Comparison of ENCODE assay signal across 10 cellular contexts in genomic region chr5:43033845-43034590, GRCh38. TPM values are rescaled to one million over a fixed set of nuclear protein-coding genes. Genes with fewer than 3 reads are reported as not detected.
DNase-seq lines count a peak whose midpoint lies in the region; ATAC-seq and TF ChIP-seq lines count a peak whose summit lies in the region.
"Had no signal": no experiment of that assay in that cellular context is flagged by ENCODE, and none has a peak within 500 bp of the region (broad histone marks: within the 10 kb centered on the region; RNA-seq: fewer than 3 reads in every experiment).

No MANE protein-coding gene starts in this region.

- DNase-seq in Caki2 (ENCODE audit: low read depth), result peak; percentile 50
- DNase-seq in RWPE1 (ENCODE audit: low spot score), result no peak
- DNase-seq in esophagus muscularis mucosa (ENCODE audit: extremely low spot score), result no peak
- no peak for DNase-seq in trophoblast cell
- DNase-seq in NCI-H2081 treated with DMSO at 0.1 percent for 48 hours (lab: John Stamatoyannopoulos, UW), result no peak
- DNase-seq in Caco-2, result no peak
- no peak for DNase-seq in AML-193 (lab: John Stamatoyannopoulos, UW)

- no peak overlapping the region for H3K14ac ChIP-seq in trophoblast cell (ENCODE audit: low read length)

- TF ChIP-seq CTCF in RWPE1 (conservative IDR thresholded peaks at IDR 0.05; ENCODE audit: low read depth), result no peak
- TF ChIP-seq CTCF in esophagus muscularis mucosa (IDR thresholded peaks at IDR 0.05), result no peak
- no peak for TF ChIP-seq CTCF in Caco-2 (IDR thresholded peaks at IDR 0.05; ENCODE audit: insufficient read depth in 1 of 2, low read depth in 1 of 2, low read length in 1 of 2, severe bottlenecking in 1 of 2, unreplicated experiment in 1 of 2)

- H3K4me3 Mint-ChIP-seq in Caco-2 (ENCODE audit: unreplicated experiment), result no peak overlapping the region

- intact Hi-C loops in esophagus muscularis mucosa (cut with DNase I), result loop anchor here (10.0 kb wide), 1 partner anchor 79 kb away; no protein-coding TSS in a partner anchor
- intact Hi-C loops in Caco-2 (cut with micrococcal nuclease; ENCODE audit: unreplicated experiment), result no loop called here

- H3K4me1 ChIP-seq in esophagus muscularis mucosa (peaks cover 4 to 32% (median 25%) of the 10 kb centered on the region in 4 donors), trophoblast cell (ENCODE audit: control insufficient read depth in 1 of 2, insufficient read depth in 2 of 2, low read length in 2 of 2) (peaks cover 9 to 14% of the 10 kb centered on the region in 2 experiments), Caco-2 (no peaks in the 10 kb centered on the region)

- peak overlapping the region; percentile 70 for H3K18ac ChIP-seq in trophoblast cell (ENCODE audit: low read length)

- ATAC-seq in GM19397 (IDR thresholded peaks at IDR 0.05; ENCODE audit: unreplicated experiment), result no peak

- peak overlapping the region; percentile 8 for H2BK12ac ChIP-seq in trophoblast cell (ENCODE audit: low read length)

- H3K27me3 Mint-ChIP-seq in Caco-2 (ENCODE audit: insufficient read depth, unreplicated experiment), result no peaks in the 10 kb centered on the region
- H3K27me3 Mint-ChIP-seq: central memory CD8-positive, alpha-beta T cell had no signal

- peak overlapping the region; percentile 19 for H4K91ac ChIP-seq in trophoblast cell (ENCODE audit: low read depth, low read length)

- peaks cover 4% of the 10 kb centered on the region for H3K79me1 ChIP-seq in trophoblast cell (ENCODE audit: low read length)

- H3K27me3 ChIP-seq in esophagus muscularis mucosa (peaks cover 4 to 71% (median 33%) of the 10 kb centered on the region in 4 donors), trophoblast cell (ENCODE audit: insufficient read depth, low read length) (peaks cover 27% of the 10 kb centered on the region), Caco-2 (replicated peaks; ENCODE audit: control insufficient read depth, insufficient read depth, low read length) (no peaks in the 10 kb centered on the region)

- H2AFZ ChIP-seq in trophoblast cell (ENCODE audit: insufficient read depth, low read length, poor library complexity), result peak overlapping the region; percentile 48

- H3K9ac ChIP-seq in trophoblast cell (ENCODE audit: low read length), result no peak overlapping the region
- H3K9ac ChIP-seq: KMS-11 had no signal

- peak overlapping the region; percentile 25 for H3K4ac ChIP-seq in trophoblast cell (ENCODE audit: low read depth, low read length)

- no TSS peak for BruUV-seq in Caco-2 (replicated peaks; lab: Mats Ljungman, UMichigan)

- H3K4me2 ChIP-seq in trophoblast cell (ENCODE audit: low read length), result peak overlapping the region; percentile 18
- H3K4me2 ChIP-seq: KMS-11 had no signal

- H3K27ac ChIP-seq in RWPE1 (peak overlapping the region; percentile 25; the same call in 1 of the 2 replicates), esophagus muscularis mucosa (replicated peaks in 1 of 4) (peak overlapping the region in 1 of 4 donors; percentile 10), trophoblast cell (ENCODE audit: low read depth, low read length) (peak overlapping the region; percentile 68)
- H3K27ac ChIP-seq: KMS-11 had no signal

- H3K79me2 ChIP-seq in trophoblast cell (ENCODE audit: control insufficient read depth, insufficient read depth, low read length, poor library complexity), result peaks cover 2% of the 10 kb centered on the region

- no peak for TF ChIP-seq POLR2A in esophagus muscularis mucosa (IDR thresholded peaks at IDR 0.05; ENCODE audit: low read depth)

- peak overlapping the region; percentile 87 for H4K12ac ChIP-seq in trophoblast cell (ENCODE audit: low read depth, low read length)

- no peak for TF ChIP-seq EP300 in esophagus muscularis mucosa (IDR thresholded peaks at IDR 0.05)

- H3K23ac ChIP-seq in trophoblast cell (ENCODE audit: low read length), result no peak overlapping the region

- peak overlapping the region in 3 of 4 donors; percentile 23 to 35 (median 27) for H3K4me3 ChIP-seq in esophagus muscularis mucosa
- no peak overlapping the region for H3K4me3 ChIP-seq in trophoblast cell (ENCODE audit: low read depth, low read length)
- no peak overlapping the region for H3K4me3 ChIP-seq in Caco-2 (ENCODE audit: low read depth, low read length)

- H3K36me3 ChIP-seq in esophagus muscularis mucosa (no peaks in the 10 kb centered on the region), trophoblast cell (ENCODE audit: control insufficient read depth in 1 of 2, insufficient read depth in 2 of 2, low read length in 2 of 2) (no peaks in the 10 kb centered on the region), Caco-2 (ENCODE audit: control insufficient read depth, insufficient read depth, low read length) (no peaks in the 10 kb centered on the region)

- in situ Hi-C loops in Caki2 (cut with HindIII; ENCODE audit: low pct_unique_long_range_greater_than_20kb, low sequenced_read_pairs), result no loop called here

- H2BK5ac ChIP-seq in trophoblast cell (ENCODE audit: low read depth, low read length, poor library complexity), result no peak overlapping the region

- H4K8ac ChIP-seq in trophoblast cell (ENCODE audit: low read depth, low read length), result peak overlapping the region; percentile 42

- no peaks in the 10 kb centered on the region for H3K4me1 Mint-ChIP-seq in Caco-2 (ENCODE audit: low read depth, unreplicated experiment)

- no peaks in the 10 kb centered on the region for H3K9me3 Mint-ChIP-seq in Caco-2 (ENCODE audit: unreplicated experiment)
- H3K9me3 Mint-ChIP-seq: central memory CD8-positive, alpha-beta T cell had no signal

- H3K27ac Mint-ChIP-seq in Caco-2 (ENCODE audit: unreplicated experiment), result no peak overlapping the region

- no peak overlapping the region for H2BK120ac ChIP-seq in trophoblast cell (ENCODE audit: insufficient read depth, low read length, poor library complexity)

- H3K9me3 ChIP-seq in esophagus muscularis mucosa (no peaks in the 10 kb centered on the region), trophoblast cell (ENCODE audit: insufficient read depth, low read depth, low read length) (no peaks in the 10 kb centered on the region), Caco-2 (no peaks in the 10 kb centered on the region)

- POLR2A ChIA-PET in RWPE1 (lab: Yijun Ruan, JAX; ENCODE audit: low non-redundant PET) (no interaction called here), Caco-2 (lab: Charles Lee) (no interaction called here)

- 40% methylated on average over 23 of the region's 41 CpGs for WGBS in esophagus muscularis mucosa
- WGBS in trophoblast cell (ENCODE audit: extremely low coverage, insufficient coverage, insufficient read length), result no CpG with 5 or more reads among the region's 41 CpGs

- peaks cover 8% of the 10 kb centered on the region for H3K36me3 Mint-ChIP-seq in Caco-2 (ENCODE audit: insufficient read depth, unreplicated experiment)

- CTCF ChIA-PET in RWPE1 (lab: Yijun Ruan, JAX) (no interaction called here), Caco-2 (lab: Charles Lee) (no interaction called here)

- no peak overlapping the region for H2AK5ac ChIP-seq in trophoblast cell (ENCODE audit: low read length)

RNA-seq across cellular contexts. Expression of gene ANXA2R, which starts 6.1 kb away (rescaled TPM):
- total RNA-seq in Caki2 (2014; rRNA removed; shearing (Covaris generic); ENCODE audit: low replicate concordance), result 1.7 TPM in 1 of 2 replicates, not detected in the other
- 1 to 10 TPM; 1.5 to 4.2 (median 2.0) TPM for total RNA-seq in esophagus muscularis mucosa
- polyA plus RNA-seq in trophoblast cell (2013), result 0.06 and 0.07 TPM in 2 replicates
- total RNA-seq in Caco-2 (2022), result 3.1 and 4.1 TPM in 2 replicates

Comparison
In these comparisons a context has a peak if more than half of its experiments do, and no peak if none do; other contexts are left out.
1. H3K4me3 ChIP-seq: peak in esophagus muscularis mucosa (3 of 4); none in trophoblast cell (single experiment) and Caco-2 (single experiment).